Comparison of ENCODE assay signal across 8 cellular contexts in the genomic region with DNA sequence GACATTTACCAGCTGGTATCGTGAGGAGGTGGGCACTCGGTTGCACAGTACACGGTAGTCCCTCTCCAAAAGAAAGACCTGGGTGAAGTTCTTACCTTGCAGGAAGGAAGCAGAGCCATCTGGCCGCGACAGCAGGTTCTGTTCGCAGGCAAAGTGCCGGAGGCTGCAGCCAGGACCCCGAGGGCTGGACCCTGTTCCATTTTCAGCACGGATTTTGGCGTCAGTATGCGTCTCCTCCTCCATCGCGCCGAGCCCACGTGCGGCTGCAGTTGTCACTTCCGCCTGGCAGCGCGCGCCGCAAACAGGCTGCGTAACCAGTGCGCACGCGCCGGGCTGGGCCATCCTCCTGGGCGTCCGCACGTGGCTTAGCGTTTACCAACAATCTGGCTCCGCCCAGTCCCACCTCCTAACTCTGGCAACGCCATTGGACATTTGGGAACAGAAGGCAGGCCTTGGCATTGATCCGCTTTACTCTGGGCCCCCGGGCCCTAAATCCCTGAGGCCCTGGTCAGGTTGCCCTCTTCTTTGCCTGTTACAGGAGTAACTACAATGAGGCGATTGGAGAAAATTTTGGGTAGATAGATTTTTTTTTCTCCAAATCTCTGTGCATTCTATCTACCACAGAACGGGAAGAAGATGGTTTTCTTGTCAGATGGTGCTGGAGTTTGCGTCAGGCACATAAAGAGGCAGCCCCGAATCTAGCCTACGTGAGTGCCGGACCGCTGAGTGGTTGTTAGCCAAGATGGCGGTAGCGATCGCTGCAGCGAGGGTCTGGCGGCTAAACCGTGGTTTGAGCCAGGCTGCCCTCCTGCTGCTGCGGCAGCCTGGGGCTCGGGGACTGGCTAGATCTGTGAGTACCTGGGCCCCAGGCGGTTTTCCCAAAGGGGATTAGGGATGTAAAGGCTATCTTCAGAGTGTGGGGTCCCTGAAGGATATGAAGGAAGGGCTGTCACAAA. TPM values are rescaled to one million over a fixed set of nuclear protein-coding genes. Genes with fewer than 3 reads are reported as not detected.
DNase-seq lines count a peak whose midpoint lies in the region; ATAC-seq and TF ChIP-seq lines count a peak whose summit lies in the region.

A gene (plus strand): TSS at position 733 of the 956 bp plus-strand sequence. CDS start 10 bp downstream, at position 743.
A gene (minus strand): TSS at position 274 of the 956 bp plus-strand sequence. CDS start 31 bp downstream, at position 243.

- H3K36me3 Mint-ChIP-seq in dendritic cell treated with granulocyte-macrophage colony-stimulating factor and Interleukin-4, amounts not matched to agents 40 ng/mL and 50 ng/mL, for 4 days (ENCODE audit: low read depth), result peaks cover 41% of the 10 kb centered on the region

- TF ChIP-seq CTCF in C4-2B (conservative IDR thresholded peaks at IDR 0.05), result no peak

- peak within 1 kb of the TSS; percentile 92 for H3K27ac ChIP-seq in C4-2B

- H3K27ac Mint-ChIP-seq in dendritic cell treated with granulocyte-macrophage colony-stimulating factor and Interleukin-4, amounts not matched to agents 40 ng/mL and 50 ng/mL, for 4 days, result peak within 1 kb of the TSS; percentile 93

- no peaks in the 10 kb centered on the region for H3K9me3 Mint-ChIP-seq in dendritic cell treated with granulocyte-macrophage colony-stimulating factor and Interleukin-4, amounts not matched to agents 40 ng/mL and 50 ng/mL, for 4 days

- no peaks in the 10 kb centered on the region for H3K27me3 Mint-ChIP-seq in dendritic cell treated with granulocyte-macrophage colony-stimulating factor and Interleukin-4, amounts not matched to agents 40 ng/mL and 50 ng/mL, for 4 days

- ATAC-seq in GM19395 (IDR thresholded peaks at IDR 0.05; ENCODE audit: unreplicated experiment), result peak; percentile 87
- peak; percentile 85 for ATAC-seq in HG03565 (IDR thresholded peaks at IDR 0.05; ENCODE audit: unreplicated experiment)
- peak; percentile 96 for ATAC-seq in left lobe of liver

- H3K4me3 Mint-ChIP-seq in dendritic cell treated with granulocyte-macrophage colony-stimulating factor and Interleukin-4, amounts not matched to agents 40 ng/mL and 50 ng/mL, for 4 days, result peak within 1 kb of the TSS; percentile 97

- intact Hi-C loops in dendritic cell treated with granulocyte-macrophage colony-stimulating factor and Interleukin-4, amounts not matched to agents 40 ng/mL and 50 ng/mL, for 4 days (cut with micrococcal nuclease), result loop anchor here (1.0 to 5.0 kb wide), 3 partner anchors 33 to 46 kb away; a partner anchor contains a TSS

- peaks cover 55% of the 10 kb centered on the region for H3K4me1 Mint-ChIP-seq in dendritic cell treated with granulocyte-macrophage colony-stimulating factor and Interleukin-4, amounts not matched to agents 40 ng/mL and 50 ng/mL, for 4 days (ENCODE audit: low read depth)

- DNase-seq in NCI-H774 (lab: John Stamatoyannopoulos, UW), result peak; percentile 99
- DNase-seq in activated CD4-positive, alpha-beta T cell treated with anti-CD3 and anti-CD28 coated beads, Interleukin-2, amount 50 U/mL, for 4 hours, result peak; percentile 99
- peak; percentile 100 for DNase-seq in left lobe of liver (ENCODE audit: low spot score)
- peak; percentile 99 for DNase-seq in stimulated activated CD4-positive, alpha-beta T cell treated with anti-CD3 and anti-CD28 coated beads, Interleukin-2, amount 100 ng/mL, for 4 hours (ENCODE audit: low read depth)

RNA-seq across cellular contexts. Expression of the first gene that starts in this region (rescaled TPM):
- 64.4 TPM for total RNA-seq in left lobe of liver

RNA-seq across cellular contexts. Expression of the second gene that starts in this region (rescaled TPM):
- total RNA-seq in left lobe of liver, result 13.2 TPM

Comparison
In these comparisons a context has a peak if more than half of its experiments do, and no peak if none do; other contexts are left out.
1. Peak in every context shown above with its lines: DNase-seq, ATAC-seq and H3K27ac ChIP-seq.